9 cellular contexts compared by ENCODE assay signal in genomic region chr1:23593556-23594148, GRCh38. TPM values are rescaled to one million over a fixed set of nuclear protein-coding genes. Genes with fewer than 3 reads are reported as not detected.
DNase-seq lines count a peak whose midpoint lies in the region; ATAC-seq and TF ChIP-seq lines count a peak whose summit lies in the region.
"Had no signal": no experiment of that assay in that cellular context is flagged by ENCODE, and none has a peak within 500 bp of the region (broad histone marks: within the 10 kb centered on the region; RNA-seq: fewer than 3 reads in every experiment).

No MANE protein-coding gene starts in this region.

- no peak overlapping the region for H3K4me2 ChIP-seq in mesendoderm (ENCODE audit: low read length)

- no peak overlapping the region for H3K23ac ChIP-seq in mesendoderm (ENCODE audit: low read length)

- no peak overlapping the region for H4K5ac ChIP-seq in mesendoderm (ENCODE audit: low read length)

- no peaks in the 10 kb centered on the region for H3K79me2 ChIP-seq in mesendoderm (ENCODE audit: control insufficient read depth, insufficient read depth, low read length)

- H3K9me3 ChIP-seq in RWPE2 (ENCODE audit: severe bottlenecking) = no peaks in the 10 kb centered on the region
- no peaks in the 10 kb centered on the region for H3K9me3 ChIP-seq in tibial artery

- peak overlapping the region; percentile 1 for H2BK120ac ChIP-seq in mesendoderm (ENCODE audit: low read depth, low read length)

- H3K9ac ChIP-seq in mesendoderm (ENCODE audit: low read length) = no peak overlapping the region

- H3K4ac ChIP-seq in mesendoderm (ENCODE audit: low read depth, low read length) = no peak overlapping the region

- intact Hi-C loops in tibial artery (cut with DNase I; ENCODE audit: low total_unique reads) = no loop called here

- no peak overlapping the region for H3K4me3 ChIP-seq in RWPE2 (ENCODE audit: severe bottlenecking)
- no peak overlapping the region for H3K4me3 ChIP-seq in mesendoderm (ENCODE audit: low read length)
- H3K4me3 ChIP-seq in tibial artery = no peak overlapping the region

- H3K79me1 ChIP-seq in mesendoderm (ENCODE audit: low read length) = no peaks in the 10 kb centered on the region

- no peak overlapping the region for H3K18ac ChIP-seq in mesendoderm (ENCODE audit: low read length)

- WGBS in mesendoderm (ENCODE audit: extremely low coverage, insufficient coverage, low lambda C conversion rate) = no CpG with 5 or more reads among the region's 6 CpGs

- H3K56ac ChIP-seq in mesendoderm (ENCODE audit: low read length) = peak overlapping the region; percentile 39

- H3K4me1 ChIP-seq in RWPE2 (ENCODE audit: insufficient read depth, poor library complexity, severe bottlenecking) (peaks cover 40% of the 10 kb centered on the region), mesendoderm (ENCODE audit: control insufficient read depth, low read depth, low read length) (peaks cover 16% of the 10 kb centered on the region), tibial artery (peaks cover 0 to 5% (median 0%) of the 10 kb centered on the region in 4 donors)

- no peak overlapping the region for H2AK5ac ChIP-seq in mesendoderm (ENCODE audit: low read length)

- DNase-seq in COLO668 (lab: John Stamatoyannopoulos, UW; ENCODE audit: unreplicated experiment) (peak; percentile 97), HT1080 (ENCODE audit: low read depth) (peak; percentile 60), RWPE2 (ENCODE audit: low spot score) (peak; percentile 96), mesendoderm (peak; percentile 78), hippocampal formation (lab: John Stamatoyannopoulos, UW) (no peak), tibial artery (no peak)
- no peak for DNase-seq in activated CD4-positive, alpha-beta T cell treated with anti-CD3 and anti-CD28 coated beads for 48 hours

- no peaks in the 10 kb centered on the region for H3K27me3 ChIP-seq in RWPE2 (ENCODE audit: insufficient read depth, poor library complexity, severe bottlenecking)
- no peaks in the 10 kb centered on the region for H3K27me3 ChIP-seq in mesendoderm (ENCODE audit: insufficient read depth, low read length, poor library complexity)
- no peaks in the 10 kb centered on the region for H3K27me3 ChIP-seq in tibial artery

- H2BK5ac ChIP-seq in mesendoderm (ENCODE audit: low read length) = no peak overlapping the region

- H4K8ac ChIP-seq in mesendoderm (ENCODE audit: low read depth, low read length) = no peak overlapping the region

- ATAC-seq in RWPE2 (ENCODE audit: low read depth) = peak; percentile 81
- ATAC-seq in HG02623 (IDR thresholded peaks at IDR 0.05; ENCODE audit: unreplicated experiment) = no peak
- ATAC-seq: Right ventricle myocardium inferior had no signal

- H3K27ac ChIP-seq in RWPE2 (ENCODE audit: poor library complexity, severe bottlenecking) = peak overlapping the region; percentile 90
- no peak overlapping the region for H3K27ac ChIP-seq in mesendoderm (ENCODE audit: low read depth, low read length)
- H3K27ac ChIP-seq in tibial artery = no peak overlapping the region

- H3K36me3 ChIP-seq in RWPE2 (ENCODE audit: low read depth) (no peaks in the 10 kb centered on the region), mesendoderm (ENCODE audit: control insufficient read depth, insufficient read depth, low read length) (no peaks in the 10 kb centered on the region), tibial artery (no peaks in the 10 kb centered on the region)

- H2BK15ac ChIP-seq in mesendoderm (replicated peaks; ENCODE audit: low read depth) = no peak overlapping the region

- TF ChIP-seq CTCF in RWPE2 (IDR thresholded peaks at IDR 0.05; ENCODE audit: poor library complexity, severe bottlenecking) = no peak
- no peak for TF ChIP-seq CTCF in tibial artery (IDR thresholded peaks at IDR 0.05)

RNA-seq across cellular contexts. Expression of gene ID3, which starts 34.4 kb away (rescaled TPM):
- 334 and 359 TPM in 2 replicates for total RNA-seq in HT1080 (2014; rRNA removed; shearing (Covaris generic))
- 215 and 283 TPM in 2 replicates for polyA plus RNA-seq in HT1080 (2015; cell fraction: cytosol; rRNA removed)
- polyA plus RNA-seq in HT1080 (2015; cell fraction: nucleus; rRNA removed) = 171 and 175 TPM in 2 replicates
- polyA plus RNA-seq in mesendoderm (2013, experiment 1 of 2) = 209 TPM
- polyA plus RNA-seq in mesendoderm (2013, experiment 2 of 2) = 208 TPM

Comparison
In these comparisons a context has a peak if more than half of its experiments do, and no peak if none do; other contexts are left out.
1. DNase-seq: peak in COLO668 (single experiment), HT1080 (single experiment), RWPE2 (single experiment) and mesendoderm (single experiment); none in hippocampal formation (0 of 2), tibial artery (0 of 2) and activated CD4-positive, alpha-beta T cell treated with anti-CD3 and anti-CD28 coated beads for 48 hours (single experiment).